ENCODE assay signal across 8 cellular contexts in the genomic region with DNA sequence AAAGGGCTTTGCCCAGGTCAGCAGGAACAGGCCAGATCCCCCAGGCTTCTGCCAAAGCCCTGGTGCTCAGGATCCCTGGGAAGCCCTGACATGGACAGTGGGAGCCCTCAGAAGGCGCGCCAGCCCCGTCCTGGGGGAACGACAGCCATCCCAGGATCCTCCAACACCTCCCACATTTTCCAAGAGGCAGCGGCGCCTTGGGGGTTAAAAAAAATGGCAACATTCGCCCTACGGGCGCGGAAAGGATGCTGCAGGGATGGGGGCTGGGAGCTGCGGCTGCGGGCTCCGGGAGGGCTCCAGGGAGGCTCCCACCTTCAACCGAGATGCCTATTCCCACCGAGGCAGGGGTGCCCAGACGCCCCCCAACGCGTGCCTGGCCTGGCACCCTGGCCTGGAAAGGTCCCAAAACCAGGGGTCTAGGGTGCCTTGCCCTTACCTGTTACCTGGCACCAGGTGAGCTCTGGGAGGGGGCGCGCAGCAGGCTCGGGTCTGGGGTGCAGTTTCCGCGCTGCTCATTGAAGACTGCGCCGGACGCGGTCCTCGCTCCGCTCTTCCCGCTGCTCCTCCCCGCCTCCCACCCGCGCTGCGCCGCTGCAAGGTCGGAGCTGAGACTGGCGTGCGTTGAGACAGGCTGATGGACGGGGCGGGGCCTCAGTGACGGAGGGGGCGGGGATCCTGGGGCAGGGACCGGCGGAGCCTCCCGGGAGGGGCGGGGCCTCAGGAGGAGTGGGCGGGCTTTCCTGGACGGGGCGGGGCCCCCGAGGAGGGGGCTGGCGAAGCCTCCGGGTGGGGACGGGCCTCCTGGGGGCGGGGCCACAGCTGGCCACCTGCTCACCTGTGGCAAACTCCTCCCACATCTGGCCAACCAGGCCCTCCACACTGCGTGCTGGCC. TPM values are rescaled to one million over a fixed set of nuclear protein-coding genes. Genes with fewer than 3 reads are reported as not detected.
DNase-seq lines count a peak whose midpoint lies in the region; TF ChIP-seq lines count a peak whose summit lies in the region.

A gene (minus strand): TSS at position 613 of the 892 bp plus-strand sequence. CDS start 6,228 bp downstream, outside the sequence.

- peaks cover 9% of the 10 kb centered on the region for H3K4me1 ChIP-seq in hepatocyte (ENCODE audit: insufficient read depth)
- H3K4me1 ChIP-seq in rectal smooth muscle tissue (ENCODE audit: control insufficient read depth, insufficient read depth, low read length): peaks cover 10% of the 10 kb centered on the region
- peaks cover 36% of the 10 kb centered on the region for H3K4me1 ChIP-seq in vagina

- peak in 1 of 2 donors; percentile 23 for TF ChIP-seq POLR2A in vagina (IDR thresholded peaks at IDR 0.05)

- H2AFZ ChIP-seq in hepatocyte: peak within 1 kb of the TSS; percentile 56

- no peak within 1 kb of the TSS for H3K27ac ChIP-seq in hepatocyte
- H3K27ac ChIP-seq in rectal smooth muscle tissue (ENCODE audit: low read depth, low read length): no peak within 1 kb of the TSS
- peak within 1 kb of the TSS; percentile 45 for H3K27ac ChIP-seq in vagina

- peaks cover 14% of the 10 kb centered on the region for H3K4me1 Mint-ChIP-seq in HFFc6 (ENCODE audit: low read depth)

- in situ Hi-C loops in astrocyte of the cerebellum (cut with HindIII; ENCODE audit: low sequenced_read_pairs): no loop called here

- H3K9me3 Mint-ChIP-seq in HFFc6: no peaks in the 10 kb centered on the region

- H4K20me1 ChIP-seq in hepatocyte (ENCODE audit: insufficient read depth, poor library complexity, severe bottlenecking): no peaks in the 10 kb centered on the region

- H3K36me3 ChIP-seq in hepatocyte (replicated peaks; ENCODE audit: insufficient read depth, low read depth): no peaks in the 10 kb centered on the region
- no peaks in the 10 kb centered on the region for H3K36me3 ChIP-seq in rectal smooth muscle tissue (ENCODE audit: control insufficient read depth, insufficient read depth, low read length)
- no peaks in the 10 kb centered on the region for H3K36me3 ChIP-seq in vagina

- H3K9me2 ChIP-seq in hepatocyte (replicated peaks; ENCODE audit: insufficient read depth): no peaks in the 10 kb centered on the region

- no peaks in the 10 kb centered on the region; the same call in 1 of the 2 replicates for H3K27me3 Mint-ChIP-seq in HFFc6 (ENCODE audit: insufficient read depth)

- H3K4me3 ChIP-seq in astrocyte of the cerebellum (ENCODE audit: low read depth, low read length) (peak within 1 kb of the TSS; percentile 51), hepatocyte (peak within 1 kb of the TSS; percentile 30), rectal smooth muscle tissue (ENCODE audit: low read length) (peak within 1 kb of the TSS; percentile 77), vagina (peak within 1 kb of the TSS; percentile 58 to 64)

- no peaks in the 10 kb centered on the region for H3K79me2 ChIP-seq in hepatocyte

- WGBS in hepatocyte (ENCODE audit: low lambda C conversion rate, missing lambda C conversion rate): 1% methylated on average over 38 of the region's 55 CpGs

- intact Hi-C loops in vagina (cut with DNase I): no loop called here

- H3K9ac ChIP-seq in rectal smooth muscle tissue (ENCODE audit: low read length): no peak within 1 kb of the TSS

- no peaks in the 10 kb centered on the region for H3K36me3 Mint-ChIP-seq in HFFc6 (ENCODE audit: low read depth)

- no peak within 1 kb of the TSS for H3K27ac Mint-ChIP-seq in HFFc6

- peak; percentile 93 for DNase-seq in EL
- DNase-seq in HFFc6: peak; percentile 78
- peak; percentile 64 for DNase-seq in NCI-H1694 treated with DMSO at 0.1 percent for 48 hours (lab: John Stamatoyannopoulos, UW)
- DNase-seq in T-helper 9 cell: peak; percentile 98
- peak; percentile 46 for DNase-seq in astrocyte of the cerebellum (ENCODE audit: low read depth)
- peak; percentile 98 for DNase-seq in hepatocyte (ENCODE audit: low spot score)
- no peak for DNase-seq in vagina (ENCODE audit: extremely low spot score in 2 of 2)

- no peak for TF ChIP-seq CTCF in HFFc6 (IDR thresholded peaks at IDR 0.05)
- TF ChIP-seq CTCF in astrocyte of the cerebellum (IDR thresholded peaks at IDR 0.05; ENCODE audit: low read depth, low read length, missing control alignments): no peak
- no peak for TF ChIP-seq CTCF in hepatocyte (IDR thresholded peaks at IDR 0.05; ENCODE audit: poor library complexity)
- no peak for TF ChIP-seq CTCF in vagina (IDR thresholded peaks at IDR 0.05)

- H3K27me3 ChIP-seq in hepatocyte (no peaks in the 10 kb centered on the region), rectal smooth muscle tissue (ENCODE audit: control insufficient read depth, insufficient read depth, low read length) (no peaks in the 10 kb centered on the region), vagina (no peaks in the 10 kb centered on the region)

- H3K4me3 Mint-ChIP-seq in HFFc6: peak within 1 kb of the TSS; percentile 82

- no peaks in the 10 kb centered on the region for H3K9me3 ChIP-seq in hepatocyte (ENCODE audit: low read depth)
- H3K9me3 ChIP-seq in vagina: no peaks in the 10 kb centered on the region

- H3K4me2 ChIP-seq in hepatocyte: peak within 1 kb of the TSS; percentile 97

RNA-seq across cellular contexts. Expression of the gene that starts here (rescaled TPM):
- total RNA-seq in HFFc6 (2021; fragmentation: NEBNext Ultra II Directional; extraction: Animal tissue kit (Norgen Biotek cat#: 25700)): 10 to 100 TPM in 3 of 6 experiments, 1 to 10 TPM in 3; 9.2 to 11.1 (median 10.0) TPM
- 3.9 and 4.4 TPM in 2 replicates for total RNA-seq in hepatocyte
- 5.5 and 7.3 TPM in 2 replicates for polyA plus RNA-seq in hepatocyte
- 4.2 TPM for total RNA-seq in vagina

Comparison
In these comparisons a context has a peak if more than half of its experiments do, and no peak if none do; other contexts are left out.
1. DNase-seq: peak in EL (single experiment), HFFc6 (single experiment), NCI-H1694 treated with DMSO at 0.1 percent for 48 hours (single experiment), T-helper 9 cell (single experiment), astrocyte of the cerebellum (single experiment) and hepatocyte (single experiment); none in vagina (0 of 2).
2. Peak in every context shown above with its lines, with median percentiles within 50 percentile points of each other: H3K4me3 ChIP-seq.